In the genomic region with DNA sequence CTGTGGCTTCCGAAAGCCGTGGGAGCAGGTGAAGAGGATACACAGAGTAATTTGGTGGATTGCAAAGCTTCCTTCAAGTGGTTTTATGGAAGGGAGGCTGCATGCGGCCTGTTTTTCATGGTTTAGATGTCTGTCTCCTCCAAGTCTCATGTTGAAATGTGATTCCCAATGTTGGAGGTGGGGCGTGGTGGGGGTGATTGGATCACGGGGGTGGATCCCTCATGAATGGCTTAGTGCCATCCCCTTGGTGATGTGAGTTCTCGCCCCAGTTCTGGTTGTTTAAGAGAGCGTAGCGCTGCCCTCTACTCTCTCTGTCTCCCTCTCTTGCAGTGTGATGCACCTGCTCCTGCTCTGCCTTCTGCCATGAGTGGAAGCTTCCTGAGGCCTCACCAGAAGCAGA, we compare ENCODE assay signal across 19 cellular contexts.
DNase-seq lines count a peak whose midpoint lies in the region; ATAC-seq and TF ChIP-seq lines count a peak whose summit lies in the region.
"Had no signal": no experiment of that assay in that cellular context is flagged by ENCODE, and none has a peak within 500 bp of the region (broad histone marks: within the 10 kb centered on the region; RNA-seq: fewer than 3 reads in every experiment).

No MANE protein-coding gene starts in this region.

- H3K36me3 Mint-ChIP-seq in type B pancreatic cell: no peaks in the 10 kb centered on the region
- H3K36me3 Mint-ChIP-seq in T-helper 17 cell (ENCODE audit: low read depth): peaks cover 2% of the 10 kb centered on the region
- peaks cover 12% of the 10 kb centered on the region for H3K36me3 Mint-ChIP-seq in glutamatergic neuron (ENCODE audit: unreplicated experiment)
- H3K36me3 Mint-ChIP-seq: CD8-positive, alpha-beta memory T cell had no signal

- H3K9me3 Mint-ChIP-seq in type B pancreatic cell: no peaks in the 10 kb centered on the region
- peaks cover 12% of the 10 kb centered on the region for H3K9me3 Mint-ChIP-seq in glutamatergic neuron (ENCODE audit: unreplicated experiment)

- no peaks in the 10 kb centered on the region for H3K36me3 ChIP-seq in colonic mucosa
- no peaks in the 10 kb centered on the region for H3K36me3 ChIP-seq in lung (ENCODE audit: control insufficient read depth in 2 of 2, insufficient read depth in 2 of 2, low read length in 2 of 2)
- H3K36me3 ChIP-seq: BLaER1, Peyer's patch had no signal

- DNase-seq in activated CD8-positive, alpha-beta memory T cell treated with anti-CD3 and anti-CD28 coated beads, Interleukin-2, amount 50 U/mL, for 48 hours: peak; percentile 33
- DNase-seq in activated CD8-positive, alpha-beta memory T cell treated with anti-CD3 and anti-CD28 coated beads for 24 hours: no peak
- DNase-seq in colonic mucosa: peak; percentile 9
- peak; percentile 25 for DNase-seq in lung (ENCODE audit: low spot score)
- peak; percentile 36 for DNase-seq in type B pancreatic cell (ENCODE audit: extremely low spot score, unreplicated experiment)
- DNase-seq in T-helper 17 cell: no peak
- DNase-seq in glutamatergic neuron: no peak
- DNase-seq: CD8-positive, alpha-beta memory T cell; DMS79; IMR-90; Kasumi-1; NCI-H1105; NCI-H1694; NCI-H2227 treated with DMSO at 0.1 percent for 48 hours had no signal

- H3K27ac Mint-ChIP-seq in type B pancreatic cell: no peak overlapping the region
- H3K27ac Mint-ChIP-seq in T-helper 17 cell: no peak overlapping the region
- no peak overlapping the region for H3K27ac Mint-ChIP-seq in glutamatergic neuron (ENCODE audit: unreplicated experiment)
- H3K27ac Mint-ChIP-seq: CD8-positive, alpha-beta memory T cell; GM23338 had no signal

- ATAC-seq in lung (ENCODE audit: insufficient read depth, low FRiP score) (no peak), HG03159 (IDR thresholded peaks at IDR 0.05; ENCODE audit: unreplicated experiment) (no peak), T-helper 17 cell (no peak)
- ATAC-seq: GM23338, Right ventricle myocardium inferior had no signal

- no peak overlapping the region for H3K9ac ChIP-seq in colonic mucosa (ENCODE audit: low read depth in 2 of 2, low read length in 2 of 2)
- H3K9ac ChIP-seq: BLaER1 had no signal

- intact Hi-C loops in colonic mucosa (cut with DNase I): no loop called here

- H3K4me3 ChIP-seq in colonic mucosa (no peak overlapping the region), lung (no peak overlapping the region)
- H3K4me3 ChIP-seq: BLaER1, GM23338, Peyer's patch had no signal

- H3K27ac ChIP-seq in colonic mucosa (no peak overlapping the region), lung (ENCODE audit: low read depth in 1 of 2, low read length in 1 of 2) (no peak overlapping the region)
- H3K27ac ChIP-seq: BLaER1, Peyer's patch had no signal

- H3K4me1 ChIP-seq in colonic mucosa (no peaks in the 10 kb centered on the region), lung (ENCODE audit: control insufficient read depth in 2 of 2, insufficient read depth in 2 of 2, low read length in 2 of 2) (no peaks in the 10 kb centered on the region)
- H3K4me1 ChIP-seq: Peyer's patch had no signal

- H3K27me3 ChIP-seq in colonic mucosa (no peaks in the 10 kb centered on the region), lung (ENCODE audit: control insufficient read depth, insufficient read depth) (no peaks in the 10 kb centered on the region)
- H3K27me3 ChIP-seq: BLaER1, Peyer's patch had no signal

- 88 to 89% methylated on average over 8 of the region's 8 CpGs for WGBS in lung, 2 donors

- no peaks in the 10 kb centered on the region for H3K4me1 Mint-ChIP-seq in type B pancreatic cell (ENCODE audit: unreplicated experiment)
- peaks cover 4% of the 10 kb centered on the region for H3K4me1 Mint-ChIP-seq in T-helper 17 cell
- peaks cover 17% of the 10 kb centered on the region for H3K4me1 Mint-ChIP-seq in glutamatergic neuron (ENCODE audit: low read depth, unreplicated experiment)

- TF ChIP-seq CTCF in colonic mucosa (IDR thresholded peaks at IDR 0.05) (no peak), lung (IDR thresholded peaks at IDR 0.05; ENCODE audit: control extremely low read depth, extremely low read depth) (no peak), type B pancreatic cell (conservative IDR thresholded peaks at IDR 0.05) (no peak), glutamatergic neuron (IDR thresholded peaks at IDR 0.05; ENCODE audit: partially characterized antibody, unreplicated experiment) (no peak)

- H3K27me3 Mint-ChIP-seq in type B pancreatic cell: peaks cover 21% of the 10 kb centered on the region
- H3K27me3 Mint-ChIP-seq in T-helper 17 cell: peaks cover 15% of the 10 kb centered on the region
- peaks cover 9% of the 10 kb centered on the region for H3K27me3 Mint-ChIP-seq in glutamatergic neuron (ENCODE audit: unreplicated experiment)

- no peak overlapping the region for H3K4me3 Mint-ChIP-seq in type B pancreatic cell
- H3K4me3 Mint-ChIP-seq in T-helper 17 cell: no peak overlapping the region
- no peak overlapping the region for H3K4me3 Mint-ChIP-seq in glutamatergic neuron (ENCODE audit: unreplicated experiment)
- H3K4me3 Mint-ChIP-seq: CD8-positive, alpha-beta memory T cell; GM23338 had no signal

- H3K9me3 ChIP-seq in colonic mucosa: no peaks in the 10 kb centered on the region
- H3K9me3 ChIP-seq in lung (ENCODE audit: control insufficient read depth in 2 of 2, insufficient read depth in 1 of 2, low read length in 1 of 2): no peaks in the 10 kb centered on the region
- H3K9me3 ChIP-seq in T-helper 17 cell (ENCODE audit: control insufficient read depth, low read length, poor library complexity, severe bottlenecking): no peaks in the 10 kb centered on the region
- H3K9me3 ChIP-seq: Peyer's patch had no signal

Comparison
In these comparisons a context has a peak if more than half of its experiments do, and no peak if none do; other contexts are left out.
1. DNase-seq: peak in activated CD8-positive, alpha-beta memory T cell treated with anti-CD3 and anti-CD28 coated beads, Interleukin-2, amount 50 U/mL, for 48 hours (single experiment), colonic mucosa (single experiment), lung (single experiment) and type B pancreatic cell (single experiment); none in activated CD8-positive, alpha-beta memory T cell treated with anti-CD3 and anti-CD28 coated beads for 24 hours (single experiment), T-helper 17 cell (0 of 3) and glutamatergic neuron (single experiment).